ENCODE assay signal across 1 cellular context in genomic region chr5:37247036-37247435, GRCh38.
TF ChIP-seq lines count a peak whose summit lies in the region.

No MANE protein-coding gene starts in this region.

TF ChIP-seq in GM12878, 131 proteins besides CTCF, POLR2A, EP300 and RAD21:
- no peak for TF ChIP-seq GABPA (IDR thresholded peaks at IDR 0.05; ENCODE audit: low read depth)
- no peak for TF ChIP-seq NR2F1 (conservative IDR thresholded peaks at IDR 0.05)
- TF ChIP-seq TCF12 (IDR thresholded peaks at IDR 0.05; ENCODE audit: low read depth, low read length), result no peak
- no peak for TF ChIP-seq RFX5 (IDR thresholded peaks at IDR 0.05; ENCODE audit: low read depth, low read length)
- TF ChIP-seq TCF3 (IDR thresholded peaks at IDR 0.05; ENCODE audit: borderline replicate concordance, insufficient read depth, low read depth, low read length), result no peak
- TF ChIP-seq, protein P1, sequence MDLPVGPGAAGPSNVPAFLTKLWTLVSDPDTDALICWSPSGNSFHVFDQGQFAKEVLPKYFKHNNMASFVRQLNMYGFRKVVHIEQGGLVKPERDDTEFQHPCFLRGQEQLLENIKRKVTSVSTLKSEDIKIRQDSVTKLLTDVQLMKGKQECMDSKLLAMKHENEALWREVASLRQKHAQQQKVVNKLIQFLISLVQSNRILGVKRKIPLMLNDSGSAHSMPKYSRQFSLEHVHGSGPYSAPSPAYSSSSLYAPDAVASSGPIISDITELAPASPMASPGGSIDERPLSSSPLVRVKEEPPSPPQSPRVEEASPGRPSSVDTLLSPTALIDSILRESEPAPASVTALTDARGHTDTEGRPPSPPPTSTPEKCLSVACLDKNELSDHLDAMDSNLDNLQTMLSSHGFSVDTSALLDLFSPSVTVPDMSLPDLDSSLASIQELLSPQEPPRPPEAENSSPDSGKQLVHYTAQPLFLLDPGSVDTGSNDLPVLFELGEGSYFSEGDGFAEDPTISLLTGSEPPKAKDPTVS (IDR thresholded peaks at IDR 0.05; ENCODE audit: low read depth, low read length), result no peak
